In the genomic region with DNA sequence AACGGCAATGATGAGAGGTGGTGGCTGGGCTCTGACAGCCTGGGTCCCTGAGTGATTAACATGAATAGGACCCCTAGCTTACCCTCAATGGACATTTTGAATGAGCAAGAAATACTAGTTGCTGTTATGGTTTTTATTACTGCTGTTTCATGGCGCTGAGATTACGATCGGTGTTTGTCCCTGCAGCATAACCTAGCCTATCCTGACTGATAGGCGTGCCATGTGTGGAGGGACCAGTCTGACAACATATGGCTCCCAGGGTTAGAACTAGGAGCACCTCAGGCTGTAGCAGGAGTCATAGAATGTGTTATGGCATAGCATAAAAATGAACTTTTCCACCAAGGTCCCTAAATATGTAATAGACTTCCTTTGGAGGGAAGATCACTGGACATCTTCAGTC, we compare ENCODE assay signal across 20 cellular contexts.
"Had no signal": no experiment of that assay in that cellular context is flagged by ENCODE, and none has a peak within 500 bp of the region (broad histone marks: within the 10 kb centered on the region; RNA-seq: fewer than 3 reads in every experiment).

No MANE protein-coding gene starts in this region.

- H3K27ac ChIP-seq: cardiac muscle cell, lower lobe of right lung, tibial nerve, uterus had no signal

- H3K4me3 ChIP-seq: cardiac muscle cell, lower lobe of right lung, skin epidermis, tibial nerve, uterus had no signal

- H3K4me1 ChIP-seq: uterus had no signal

- H3K36me3 ChIP-seq: cardiac muscle cell, lower lobe of right lung, tibial nerve, uterus had no signal

- H3K9me3 Mint-ChIP-seq: activated CD4-positive, alpha-beta memory T cell treated with anti-CD3 and anti-CD28 coated beads, Interleukin-2, amount 10 ng/mL, durations not matched to agents 7 days and 5 days; activated T-cell treated with anti-CD3 and anti-CD28 coated beads, Interleukin-2, amount 50 U/mL, for 4 hours; stimulated activated naive CD8-positive, alpha-beta T cell treated with anti-CD3 and anti-CD28 coated beads, Interleukin-15, Interleukin-2, amounts not matched to agents 100 ng/mL and 50 ng/mL, for 24 hours; T-helper 2 cell treated with Interferon-gamma antibody and Interleukin-4, amounts not matched to agents 5 μg/mL and 100 μg/mL, for 36 hours had no signal

- H3K4me3 Mint-ChIP-seq: activated CD4-positive, alpha-beta memory T cell treated with anti-CD3 and anti-CD28 coated beads, Interleukin-2, amount 10 ng/mL, durations not matched to agents 7 days and 5 days; activated T-cell treated with anti-CD3 and anti-CD28 coated beads, Interleukin-2, amount 50 U/mL, for 4 hours; stimulated activated naive CD8-positive, alpha-beta T cell treated with anti-CD3 and anti-CD28 coated beads, Interleukin-15, Interleukin-2, amounts not matched to agents 100 ng/mL and 50 ng/mL, for 24 hours; T-helper 2 cell treated with Interferon-gamma antibody and Interleukin-4, amounts not matched to agents 5 μg/mL and 100 μg/mL, for 36 hours had no signal

- FAIRE-seq: endothelial cell of umbilical vein, keratinocyte had no signal

- H3K9me3 ChIP-seq: lower lobe of right lung, tibial nerve, uterus had no signal

- H3K27ac Mint-ChIP-seq: activated CD4-positive, alpha-beta memory T cell treated with anti-CD3 and anti-CD28 coated beads, Interleukin-2, amount 10 ng/mL, durations not matched to agents 7 days and 5 days; progenitor cell of endocrine pancreas; stimulated activated naive CD8-positive, alpha-beta T cell treated with anti-CD3 and anti-CD28 coated beads, Interleukin-15, Interleukin-2, amounts not matched to agents 100 ng/mL and 50 ng/mL, for 24 hours; T-helper 2 cell treated with Interferon-gamma antibody and Interleukin-4, amounts not matched to agents 5 μg/mL and 100 μg/mL, for 36 hours had no signal

- ATAC-seq: activated T-cell treated with anti-CD3 and anti-CD28 coated beads, Interleukin-2, amount 50 U/mL, for 4 hours; lower lobe of right lung; right cardiac atrium had no signal

- DNase-seq: activated CD4-positive, alpha-beta memory T cell treated with anti-CD3 and anti-CD28 coated beads, Interleukin-2, amount 10 ng/mL, durations not matched to agents 7 days and 5 days; activated CD4-positive, alpha-beta T cell treated with anti-CD3 and anti-CD28 coated beads for 48 hours; activated CD4-positive, CD25-positive, alpha-beta regulatory T cell; activated effector memory CD4-positive, alpha-beta T cell treated with anti-CD3 and anti-CD28 coated beads, Interleukin-2, amount 50 U/mL, for 16 hours; activated naive CD4-positive, alpha-beta T cell treated with anti-CD3 and anti-CD28 coated beads, Interleukin-2, amount 50 U/mL, for 16 hours; activated T-cell treated with anti-CD3 and anti-CD28 coated beads, Interleukin-2, amount 50 U/mL, for 4 hours; effector memory CD4-positive, alpha-beta T cell; hippocampal formation; lower lobe of right lung; occipital lobe; uterus had no signal

- H3K27me3 ChIP-seq: cardiac muscle cell, tibial nerve, uterus had no signal

- H3K27me3 Mint-ChIP-seq: activated CD4-positive, alpha-beta memory T cell treated with anti-CD3 and anti-CD28 coated beads, Interleukin-2, amount 10 ng/mL, durations not matched to agents 7 days and 5 days; progenitor cell of endocrine pancreas; stimulated activated naive CD8-positive, alpha-beta T cell treated with anti-CD3 and anti-CD28 coated beads, Interleukin-15, Interleukin-2, amounts not matched to agents 100 ng/mL and 50 ng/mL, for 24 hours had no signal
